Comparison of ENCODE assay signal across 21 cellular contexts in genomic region chr7:76202666-76203030, GRCh38. TPM values are rescaled to one million over a fixed set of nuclear protein-coding genes. Genes with fewer than 3 reads are reported as not detected.
DNase-seq lines count a peak whose midpoint lies in the region; ATAC-seq and TF ChIP-seq lines count a peak whose summit lies in the region.
"Had no signal": no experiment of that assay in that cellular context is flagged by ENCODE, and none has a peak within 500 bp of the region (broad histone marks: within the 10 kb centered on the region; RNA-seq: fewer than 3 reads in every experiment).

No MANE protein-coding gene starts in this region.

- peak; percentile 49 for DNase-seq in DMS53 (lab: John Stamatoyannopoulos, UW)
- DNase-seq in DMS53 treated with DMSO at 0.1 percent for 48 hours (lab: John Stamatoyannopoulos, UW; ENCODE audit: unreplicated experiment), result no peak
- DNase-seq in GM23338 (ENCODE audit: low spot score), result peak; percentile 55
- peak; percentile 62 for DNase-seq in WERI-Rb-1
- DNase-seq in RKO (ENCODE audit: low spot score), result no peak
- DNase-seq in activated CD4-positive, alpha-beta memory T cell treated with anti-CD3 and anti-CD28 coated beads, Interleukin-2, amount 10 ng/mL, durations not matched to agents 7 days and 5 days, result no peak
- DNase-seq in stimulated activated naive CD8-positive, alpha-beta T cell treated with anti-CD3 and anti-CD28 coated beads, Interleukin-15, Interleukin-2, amounts not matched to agents 100 U/mL and 50 U/mL, for 24 hours, result no peak
- DNase-seq: 8988T; activated CD4-positive, alpha-beta T cell treated with anti-CD3 and anti-CD28 coated beads for 48 hours; activated CD8-positive, alpha-beta memory T cell treated with anti-CD3 and anti-CD28 coated beads, Interleukin-2, amount 50 U/mL, for 4 hours; activated effector memory CD4-positive, alpha-beta T cell treated with anti-CD3 and anti-CD28 coated beads, Interleukin-2, amount 50 U/mL, for 16 hours; effector CD4-positive, alpha-beta T cell; naive B cell; NCI-H187 treated with DMSO at 0.1 percent for 48 hours; NCI-H748 treated with DMSO at 0.1 percent for 48 hours; Peyer's patch; spleen had no signal

- POLR2A ChIA-PET in activated CD4-positive, alpha-beta memory T cell treated with anti-CD3 and anti-CD28 coated beads, Interleukin-2, amount 10 ng/mL, durations not matched to agents 7 days and 5 days (lab: Charles Lee), result no interaction called here

- CTCF ChIA-PET in activated CD4-positive, alpha-beta memory T cell treated with anti-CD3 and anti-CD28 coated beads, Interleukin-2, amount 10 ng/mL, durations not matched to agents 7 days and 5 days (lab: Charles Lee), result interaction anchor here (1.1 kb wide), 1 partner anchor 59 kb away, joined by 4 read pairs; no protein-coding TSS in a partner anchor

- H2AFZ ChIP-seq in GM23338, result no peak overlapping the region
- no peak overlapping the region for H2AFZ ChIP-seq in neural cell (ENCODE audit: low read depth, low read length)

- H3K4me3 ChIP-seq in GM23338 (peak overlapping the region; percentile 68; the same call in 1 of the 2 replicates), WERI-Rb-1 (ENCODE audit: low read depth, low read length) (peak overlapping the region; percentile 89), neural cell (ENCODE audit: low read length) (peak overlapping the region; percentile 97)
- H3K4me3 ChIP-seq: Peyer's patch, prostate gland had no signal

- no peaks in the 10 kb centered on the region; the same call in 2 of the 3 replicates for H3K36me3 Mint-ChIP-seq in GM23338 (ENCODE audit: low read depth)
- H3K36me3 Mint-ChIP-seq in activated CD4-positive, alpha-beta memory T cell treated with anti-CD3 and anti-CD28 coated beads, Interleukin-2, amount 10 ng/mL, durations not matched to agents 7 days and 5 days (ENCODE audit: low read depth), result no peaks in the 10 kb centered on the region

- H3K4me1 Mint-ChIP-seq in GM23338, result peaks cover 26% of the 10 kb centered on the region
- H3K4me1 Mint-ChIP-seq in activated CD4-positive, alpha-beta memory T cell treated with anti-CD3 and anti-CD28 coated beads, Interleukin-2, amount 10 ng/mL, durations not matched to agents 7 days and 5 days, result no peaks in the 10 kb centered on the region
- H3K4me1 Mint-ChIP-seq: naive B cell had no signal

- H3K79me2 ChIP-seq in GM23338 (replicated peaks; ENCODE audit: insufficient read depth) (no peaks in the 10 kb centered on the region), neural cell (replicated peaks; ENCODE audit: insufficient read depth, low read length) (peaks cover 16% of the 10 kb centered on the region)

- H3K4me3 Mint-ChIP-seq in GM23338, result peak overlapping the region; percentile 54
- H3K4me3 Mint-ChIP-seq in activated CD4-positive, alpha-beta memory T cell treated with anti-CD3 and anti-CD28 coated beads, Interleukin-2, amount 10 ng/mL, durations not matched to agents 7 days and 5 days, result no peak overlapping the region

- no peaks in the 10 kb centered on the region for H3K9me3 ChIP-seq in WERI-Rb-1 (ENCODE audit: severe bottlenecking)
- no peaks in the 10 kb centered on the region for H3K9me3 ChIP-seq in neural cell (ENCODE audit: low read length)
- H3K9me3 ChIP-seq: BLaER1, Peyer's patch, prostate gland, spleen, suprapubic skin had no signal

- H3K4me2 ChIP-seq in GM23338 (peak overlapping the region; percentile 88; the same call in 1 of the 2 replicates), neural cell (ENCODE audit: low read length) (peak overlapping the region; percentile 99)

- peaks cover 11% of the 10 kb centered on the region for H3K27me3 Mint-ChIP-seq in GM23338 (ENCODE audit: insufficient read depth, low read depth, poor library complexity)
- peaks cover 7% of the 10 kb centered on the region for H3K27me3 Mint-ChIP-seq in activated CD4-positive, alpha-beta memory T cell treated with anti-CD3 and anti-CD28 coated beads, Interleukin-2, amount 10 ng/mL, durations not matched to agents 7 days and 5 days

- no peak overlapping the region for H3K27ac ChIP-seq in GM23338 (ENCODE audit: low read depth)
- peak overlapping the region; percentile 79 for H3K27ac ChIP-seq in WERI-Rb-1
- H3K27ac ChIP-seq in neural cell (ENCODE audit: low read length), result peak overlapping the region; percentile 28
- H3K27ac ChIP-seq: BLaER1, Peyer's patch, prostate gland, spleen, suprapubic skin had no signal

- no peak overlapping the region for H3K27ac Mint-ChIP-seq in GM23338
- H3K27ac Mint-ChIP-seq in activated CD4-positive, alpha-beta memory T cell treated with anti-CD3 and anti-CD28 coated beads, Interleukin-2, amount 10 ng/mL, durations not matched to agents 7 days and 5 days, result no peak overlapping the region

- H3F3A ChIP-seq in GM23338 (replicated peaks; ENCODE audit: low read depth), result peaks cover 6% of the 10 kb centered on the region; the same call in 1 of the 2 replicates
- H3F3A ChIP-seq in neural cell (ENCODE audit: insufficient read depth, low read length, poor library complexity, severe bottlenecking), result no peaks in the 10 kb centered on the region

- H4K20me1 ChIP-seq in GM23338 (replicated peaks; ENCODE audit: insufficient read depth), result no peaks in the 10 kb centered on the region; the same call in 1 of the 2 replicates
- H4K20me1 ChIP-seq in neural cell (ENCODE audit: insufficient read depth), result no peaks in the 10 kb centered on the region

- H3K4me1 ChIP-seq in GM23338 (ENCODE audit: insufficient read depth), result peaks cover 18% of the 10 kb centered on the region; the same call in 1 of the 2 replicates
- H3K4me1 ChIP-seq: prostate gland had no signal

- TF ChIP-seq CTCF in GM23338 (conservative IDR thresholded peaks at IDR 0.05; ENCODE audit: low read depth in 2 of 2), result no peak
- TF ChIP-seq CTCF in WERI-Rb-1 (IDR thresholded peaks at IDR 0.05; ENCODE audit: low read depth, low read length), result 0 out of 2 replicates have a peak, but pooled peaks have one; percentile 7
- TF ChIP-seq CTCF in neural cell (IDR thresholded peaks at IDR 0.05; ENCODE audit: poor library complexity, severe bottlenecking), result no peak

- H3K9me3 Mint-ChIP-seq in GM23338, result peaks cover 3% of the 10 kb centered on the region; the same call in 2 of the 3 replicates
- no peaks in the 10 kb centered on the region for H3K9me3 Mint-ChIP-seq in activated CD4-positive, alpha-beta memory T cell treated with anti-CD3 and anti-CD28 coated beads, Interleukin-2, amount 10 ng/mL, durations not matched to agents 7 days and 5 days

- peak overlapping the region; percentile 96 for H3K9ac ChIP-seq in neural cell (ENCODE audit: low read length)
- H3K9ac ChIP-seq: BLaER1 had no signal

- H3K27me3 ChIP-seq in GM23338 (ENCODE audit: insufficient read depth) (no peaks in the 10 kb centered on the region), WERI-Rb-1 (ENCODE audit: insufficient read depth, low read depth, severe bottlenecking) (no peaks in the 10 kb centered on the region), neural cell (ENCODE audit: insufficient read depth, low read depth, low read length) (no peaks in the 10 kb centered on the region)
- H3K27me3 ChIP-seq: Peyer's patch had no signal

- ATAC-seq in GM23338, result peak; percentile 31
- ATAC-seq in stimulated activated naive CD8-positive, alpha-beta T cell treated with anti-CD3 and anti-CD28 coated beads, Interleukin-15, Interleukin-2, amounts not matched to agents 100 U/mL and 50 U/mL, for 24 hours, result no peak

- H3K36me3 ChIP-seq in GM23338 (ENCODE audit: insufficient read depth) (no peaks in the 10 kb centered on the region), WERI-Rb-1 (peaks cover 30% of the 10 kb centered on the region), neural cell (ENCODE audit: insufficient read depth, low read length) (no peaks in the 10 kb centered on the region)
- H3K36me3 ChIP-seq: BLaER1, Peyer's patch, prostate gland, spleen, suprapubic skin had no signal

- H3K9me2 ChIP-seq in GM23338 (ENCODE audit: insufficient read depth) (no peaks in the 10 kb centered on the region), neural cell (ENCODE audit: insufficient read depth, low read length) (no peaks in the 10 kb centered on the region)

- no peak for TF ChIP-seq RAD21 in neural cell (conservative IDR thresholded peaks at IDR 0.05)

- no peak for TF ChIP-seq EP300 in neural cell (conservative IDR thresholded peaks at IDR 0.05; ENCODE audit: poor library complexity, severe bottlenecking)

TF ChIP-seq in GM23338, 12 proteins besides CTCF, POLR2A, EP300 and RAD21 (continues in another document):
- TF ChIP-seq JUNB (IDR thresholded peaks at IDR 0.05; ENCODE audit: unreplicated experiment) (no peak), ZNF114 (CRISPR knock-in tag; IDR thresholded peaks at IDR 0.05) (no peak), NANOG (IDR thresholded peaks at IDR 0.05; ENCODE audit: borderline replicate concordance) (no peak)

TF ChIP-seq in neural cell, 6 proteins besides CTCF, POLR2A, EP300 and RAD21:
- TF ChIP-seq MXI1 (conservative IDR thresholded peaks at IDR 0.05; ENCODE audit: poor library complexity, severe bottlenecking), result no peak
- peak; percentile 49 for TF ChIP-seq SMC3 (conservative IDR thresholded peaks at IDR 0.05; ENCODE audit: poor library complexity)

RNA-seq across cellular contexts. Expression of gene SRRM3, which starts 1.0 kb away (rescaled TPM):
- 9.2 and 13.8 TPM in 2 replicates for total RNA-seq in GM23338 (2014; rRNA removed; shearing (Covaris generic))
- polyA plus RNA-seq in GM23338 (2016; fragmentation: Nextera tagmentation; extraction: Ambion mirVana) (8.2 and 8.6 TPM in 2 replicates), neural cell (34.9 and 36.3 TPM in 2 replicates)
- polyA minus RNA-seq in neural cell, result 29.2 and 37.9 TPM in 2 replicates
- total RNA-seq in activated CD4-positive, alpha-beta memory T cell treated with anti-CD3 and anti-CD28 coated beads, Interleukin-2, amount 10 ng/mL, durations not matched to agents 7 days and 5 days, result not detected

Comparison
In these comparisons a context has a peak if more than half of its experiments do, and no peak if none do; other contexts are left out.
1. DNase-seq: peak in DMS53 (single experiment), GM23338 (single experiment) and WERI-Rb-1 (single experiment); none in DMS53 treated with DMSO at 0.1 percent for 48 hours (single experiment), RKO (single experiment), activated CD4-positive, alpha-beta memory T cell treated with anti-CD3 and anti-CD28 coated beads, Interleukin-2, amount 10 ng/mL, durations not matched to agents 7 days and 5 days (single experiment) and stimulated activated naive CD8-positive, alpha-beta T cell treated with anti-CD3 and anti-CD28 coated beads, Interleukin-15, Interleukin-2, amounts not matched to agents 100 U/mL and 50 U/mL, for 24 hours (single experiment).
2. RNA of gene SRRM3, which starts 1.0 kb away (total RNA-seq): 9.2 to 13.8 TPM in GM23338; not detected in activated CD4-positive, alpha-beta memory T cell treated with anti-CD3 and anti-CD28 coated beads, Interleukin-2, amount 10 ng/mL, durations not matched to agents 7 days and 5 days; every median in the first group is over 10 times any median in the second.
3. Peak in every context shown above with its lines, with median percentiles within 50 percentile points of each other: H3K4me3 ChIP-seq.